10 cellular contexts compared by ENCODE assay signal in genomic region chr14:70935135-70935534, GRCh38. TPM values are rescaled to one million over a fixed set of nuclear protein-coding genes. Genes with fewer than 3 reads are reported as not detected.
DNase-seq lines count a peak whose midpoint lies in the region; ATAC-seq and TF ChIP-seq lines count a peak whose summit lies in the region.
"Had no signal": no experiment of that assay in that cellular context is flagged by ENCODE, and none has a peak within 500 bp of the region (broad histone marks: within the 10 kb centered on the region; RNA-seq: fewer than 3 reads in every experiment).

No MANE protein-coding gene starts in this region.

- POLR2A ChIA-PET in CD8-positive, alpha-beta memory T cell (lab: Charles Lee): no interaction called here

- TF ChIP-seq CTCF in HFFc6 (IDR thresholded peaks at IDR 0.05): no peak
- TF ChIP-seq CTCF in adrenal gland (IDR thresholded peaks at IDR 0.05): no peak
- TF ChIP-seq CTCF in osteocyte (IDR thresholded peaks at IDR 0.05): no peak

- peaks cover 34% of the 10 kb centered on the region for H3K4me1 ChIP-seq in CD8-positive, alpha-beta memory T cell (ENCODE audit: insufficient read depth, low read length)
- peaks cover 16 to 40% of the 10 kb centered on the region in 2 donors for H3K4me1 ChIP-seq in adrenal gland (replicated peaks in 1 of 2)

- H3K9me3 ChIP-seq in CD8-positive, alpha-beta memory T cell (ENCODE audit: low read length): no peaks in the 10 kb centered on the region
- H3K9me3 ChIP-seq in adrenal gland (replicated peaks in 1 of 3): no peaks in the 10 kb centered on the region

- no peaks in the 10 kb centered on the region for H3K27me3 ChIP-seq in CD8-positive, alpha-beta memory T cell (ENCODE audit: insufficient read depth, low read length, poor library complexity, severe bottlenecking)
- no peaks in the 10 kb centered on the region for H3K27me3 ChIP-seq in adrenal gland

- TF ChIP-seq POLR2A in adrenal gland (IDR thresholded peaks at IDR 0.05): no peak

- ATAC-seq in HG03175 (IDR thresholded peaks at IDR 0.05; ENCODE audit: unreplicated experiment): no peak

- intact Hi-C loops in adrenal gland (cut with DNase I): no loop called here

- no peaks in the 10 kb centered on the region for H3K27me3 Mint-ChIP-seq in CD8-positive, alpha-beta memory T cell
- H3K27me3 Mint-ChIP-seq in HFFc6 (ENCODE audit: insufficient read depth): no peaks in the 10 kb centered on the region
- no peaks in the 10 kb centered on the region for H3K27me3 Mint-ChIP-seq in osteocyte (ENCODE audit: unreplicated experiment)

- DNase-seq in CD8-positive, alpha-beta memory T cell: no peak
- no peak for DNase-seq in HFFc6
- DNase-seq in adrenal gland: no peak
- DNase-seq in osteocyte (ENCODE audit: extremely low spot score, unreplicated experiment): no peak
- DNase-seq in NCI-H146 (lab: John Stamatoyannopoulos, UW): no peak
- no peak for DNase-seq in HUDEP-2 (lab: John Stamatoyannopoulos, UW; ENCODE audit: unreplicated experiment in 76 of 76)
- no peak for DNase-seq in middle frontal gyrus (ENCODE audit: extremely low spot score, low spot score)
- DNase-seq: NCI-H1694; stimulated activated CD8-positive, alpha-beta memory T cell treated with anti-CD3 and anti-CD28 coated beads, Interleukin-4, amount 100 ng/mL, for 48 hours had no signal

- 53 to 57% (median 54%) methylated on average over 3 of the region's 3 CpGs for WGBS in adrenal gland, 4 donors

- H3K36me3 ChIP-seq in CD8-positive, alpha-beta memory T cell (ENCODE audit: insufficient read depth, low read length): no peaks in the 10 kb centered on the region
- no peaks in the 10 kb centered on the region for H3K36me3 ChIP-seq in adrenal gland (replicated peaks in 1 of 2)

- peaks cover 0 to 7% (median 6%) of the 10 kb centered on the region in 5 donors for H3K9me3 Mint-ChIP-seq in CD8-positive, alpha-beta memory T cell
- no peaks in the 10 kb centered on the region for H3K9me3 Mint-ChIP-seq in HFFc6
- no peaks in the 10 kb centered on the region for H3K9me3 Mint-ChIP-seq in osteocyte (ENCODE audit: unreplicated experiment)

- H3K27ac Mint-ChIP-seq in CD8-positive, alpha-beta memory T cell: peak overlapping the region; percentile 27 to 97 (median 78)
- peak overlapping the region; percentile 42 for H3K27ac Mint-ChIP-seq in HFFc6
- peak overlapping the region; percentile 63 for H3K27ac Mint-ChIP-seq in osteocyte (ENCODE audit: unreplicated experiment)

- H3K4me1 Mint-ChIP-seq in CD8-positive, alpha-beta memory T cell: peaks cover 85 to 94% (median 93%) of the 10 kb centered on the region in 3 donors
- peaks cover 52% of the 10 kb centered on the region for H3K4me1 Mint-ChIP-seq in HFFc6 (ENCODE audit: low read depth)
- peaks cover 32% of the 10 kb centered on the region for H3K4me1 Mint-ChIP-seq in osteocyte (ENCODE audit: unreplicated experiment)

- CTCF ChIA-PET in CD8-positive, alpha-beta memory T cell (lab: Charles Lee): interaction anchor here (1.2 to 8.2 kb wide), 3 partner anchors 16 to 29 kb away, joined by 3 to 55 read pairs (median 5); partner anchors contain the start of gene PCNX1

- H3K4me3 ChIP-seq in CD8-positive, alpha-beta memory T cell (ENCODE audit: low read length): peak overlapping the region; percentile 40
- no peak overlapping the region for H3K4me3 ChIP-seq in adrenal gland

- peaks cover 2 to 15% (median 2%) of the 10 kb centered on the region in 3 donors for H3K36me3 Mint-ChIP-seq in CD8-positive, alpha-beta memory T cell
- H3K36me3 Mint-ChIP-seq in HFFc6 (ENCODE audit: low read depth): peaks cover 23% of the 10 kb centered on the region
- peaks cover 4% of the 10 kb centered on the region for H3K36me3 Mint-ChIP-seq in osteocyte (ENCODE audit: unreplicated experiment)

- H3K27ac ChIP-seq in CD8-positive, alpha-beta memory T cell (ENCODE audit: low read depth, low read length): no peak overlapping the region
- peak overlapping the region in 4 of 5 donors; percentile 1 to 66 (median 61) for H3K27ac ChIP-seq in adrenal gland

- H3K4me3 Mint-ChIP-seq in CD8-positive, alpha-beta memory T cell: peak overlapping the region in 6 of 7 donors; percentile 57 to 79 (median 67)
- H3K4me3 Mint-ChIP-seq in HFFc6: no peak overlapping the region; the same call in 1 of the 2 replicates
- no peak overlapping the region for H3K4me3 Mint-ChIP-seq in osteocyte (ENCODE audit: unreplicated experiment)

RNA-seq across cellular contexts. Expression of gene PCNX1, which starts 27.9 kb away (rescaled TPM):
- 10 to 100 TPM; 37.4 to 46.2 TPM for total RNA-seq in CD8-positive, alpha-beta memory T cell
- 13.4 TPM for polyA plus RNA-seq in CD8-positive, alpha-beta memory T cell
- total RNA-seq in HFFc6 (2021; fragmentation: NEBNext Ultra II Directional; extraction: Animal tissue kit (Norgen Biotek cat#: 25700)): 10 to 100 TPM; 35.1 to 49.6 (median 41.1) TPM
- 100 to 1,000 TPM in 5 of 8 donors, 10 to 100 TPM in 3; 84.1 to 196 (median 118) TPM for total RNA-seq in adrenal gland
- 10 to 100 TPM; 11.3 to 97.8 (median 15.2) TPM for polyA plus RNA-seq in adrenal gland
- 72.2 and 83.9 TPM in 2 replicates for total RNA-seq in osteocyte

Comparison
In these comparisons a context has a peak if more than half of its experiments do, and no peak if none do; other contexts are left out.
1. H3K4me3 Mint-ChIP-seq: peak in CD8-positive, alpha-beta memory T cell (6 of 7); none in HFFc6 (single experiment) and osteocyte (single experiment).
2. Peak in every context shown above with its lines, with median percentiles within 50 percentile points of each other: H3K27ac Mint-ChIP-seq.